ENCODE assay signal across 24 cellular contexts in the genomic region with DNA sequence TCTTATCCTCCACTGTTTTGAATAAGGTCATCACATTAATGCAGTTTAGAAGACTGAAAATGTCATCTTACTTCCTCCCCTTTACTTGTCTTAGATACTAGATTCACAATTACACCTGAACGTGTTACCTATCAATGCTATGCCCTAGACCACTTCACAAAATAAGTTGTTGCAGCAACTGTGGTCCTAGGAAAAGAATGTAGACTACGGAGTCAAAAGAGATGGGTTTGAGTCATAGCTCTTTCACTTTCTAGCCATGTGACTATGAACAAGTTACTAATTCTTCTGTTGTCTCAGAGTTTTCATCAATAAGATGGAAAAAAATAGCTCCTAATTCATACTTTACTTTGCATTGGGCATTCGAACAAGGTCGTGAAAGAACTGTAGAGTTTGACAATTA.
"Had no signal": no experiment of that assay in that cellular context is flagged by ENCODE, and none has a peak within 500 bp of the region (broad histone marks: within the 10 kb centered on the region; RNA-seq: fewer than 3 reads in every experiment).

No MANE protein-coding gene starts in this region.

- H3K4me2 ChIP-seq: SK-N-SH had no signal

- H3K36me3 ChIP-seq: MG63 had no signal

- H3K9ac ChIP-seq: SK-N-SH had no signal

- H3K27me3 ChIP-seq: MG63 had no signal

- H3K27ac ChIP-seq: RWPE1 had no signal

- H3K9me3 ChIP-seq: MG63, SK-N-SH had no signal

- H3K4me3 ChIP-seq: MG63 had no signal

- ATAC-seq: HepG2, Panc1, PC-3 had no signal

- DNase-seq: IMR-90; Karpas-422; KG1; MG63; NCI-H1092; NCI-H1105 treated with DMSO at 0.1 percent for 48 hours; NCI-H1417 treated with DMSO at 0.1 percent for 48 hours; NCI-H187; NCI-H2029; NCI-H2081 treated with DMSO at 0.1 percent for 48 hours; NCI-H2171; NCI-H226; NCI-H446; NCI-H510A; NCI-H69; NCI-H774; NK-92 treated with Interleukin-12 subunit alpha and Interleukin-12 subunit beta, amount 100 ng/mL, for 24 hours; PC-3; SHP77; SK-N-SH; SW 1271 had no signal

- H3K9me2 ChIP-seq: SK-N-SH had no signal
